Comparison of ENCODE assay signal across 15 cellular contexts in genomic region chr1:94590203-94591137, GRCh38. TPM values are rescaled to one million over a fixed set of nuclear protein-coding genes. Genes with fewer than 3 reads are reported as not detected.
DNase-seq lines count a peak whose midpoint lies in the region; ATAC-seq, FAIRE-seq and TF ChIP-seq lines count a peak whose summit lies in the region.
"Had no signal": no experiment of that assay in that cellular context is flagged by ENCODE, and none has a peak within 500 bp of the region (broad histone marks: within the 10 kb centered on the region; RNA-seq: fewer than 3 reads in every experiment).

No MANE protein-coding gene starts in this region.

- intact Hi-C loops in Caco-2 (cut with micrococcal nuclease; ENCODE audit: unreplicated experiment) (no loop called here), K562 (cut with micrococcal nuclease) (no loop called here)

- CTCF ChIA-PET in Caco-2 (lab: Charles Lee) = no interaction called here
- CTCF ChIA-PET in K562 (lab: Yijun Ruan, JAX; ENCODE audit: low intra/inter-chr PET ratio) = no interaction called here

- no peaks in the 10 kb centered on the region for H4K20me1 ChIP-seq in K562 (replicated peaks; ENCODE audit: control insufficient read depth, insufficient read depth, low read length)

- H2AFZ ChIP-seq in K562 (ENCODE audit: low read depth, low read length) (no peak overlapping the region), parathyroid adenoma (peak overlapping the region; percentile 28)

- no peak for DNase-seq in Caco-2
- no peak for DNase-seq in K562 (ENCODE audit: extremely low read depth in 1 of 4, low spot score in 3 of 4)
- no peak for DNase-seq in right atrium auricular region (ENCODE audit: low spot score)
- DNase-seq in activated naive CD4-positive, alpha-beta T cell treated with anti-CD3 and anti-CD28 coated beads, Interleukin-2, amount 50 U/mL, for 72 hours (ENCODE audit: low spot score in 2 of 2) = no peak
- DNase-seq: activated CD8-positive, alpha-beta memory T cell treated with anti-CD3 and anti-CD28 coated beads, Interleukin-2, amount 50 U/mL, for 4 hours; activated naive CD8-positive, alpha-beta T cell treated with anti-CD3 and anti-CD28 coated beads for 36 hours; NCI-H1092; NCI-H774 had no signal

- TF ChIP-seq EP300 in K562 (IDR thresholded peaks at IDR 0.05; ENCODE audit: low read length) = no peak

- no peaks in the 10 kb centered on the region for H3K36me3 Mint-ChIP-seq in Caco-2 (ENCODE audit: insufficient read depth, unreplicated experiment)
- H3K36me3 Mint-ChIP-seq in activated naive CD4-positive, alpha-beta T cell treated with anti-CD3 and anti-CD28 coated beads, Interleukin-2, amount 50 U/mL, for 72 hours = no peaks in the 10 kb centered on the region
- H3K36me3 Mint-ChIP-seq: activated naive CD8-positive, alpha-beta T cell treated with anti-CD3 and anti-CD28 coated beads for 36 hours had no signal

- H3K4me1 ChIP-seq in Caco-2 = peaks cover 14% of the 10 kb centered on the region
- H3K4me1 ChIP-seq in K562 (replicated peaks in 1 of 2; ENCODE audit: control insufficient read depth in 2 of 2, insufficient read depth in 2 of 2, low read length in 2 of 2) = no peaks in the 10 kb centered on the region; a peak in 1 of 5 replicates
- peaks cover 0 to 24% of the 10 kb centered on the region in 2 donors for H3K4me1 ChIP-seq in right atrium auricular region
- no peaks in the 10 kb centered on the region for H3K4me1 ChIP-seq in parathyroid adenoma
- H3K4me1 ChIP-seq: A549 had no signal

- no TSS peak for BruUV-seq in Caco-2 (replicated peaks; lab: Mats Ljungman, UMichigan)
- BruUV-seq in K562 (replicated peaks; lab: Mats Ljungman, UMichigan) = no TSS peak

- in situ Hi-C loops in K562 (cut with MboI) = no loop called here

- H3K4me3 Mint-ChIP-seq in Caco-2 (ENCODE audit: unreplicated experiment) = no peak overlapping the region
- H3K4me3 Mint-ChIP-seq: activated naive CD8-positive, alpha-beta T cell treated with anti-CD3 and anti-CD28 coated beads for 36 hours had no signal

- H3K9me3 ChIP-seq in Caco-2 = no peaks in the 10 kb centered on the region
- no peaks in the 10 kb centered on the region for H3K9me3 ChIP-seq in K562 (replicated peaks; ENCODE audit: control insufficient read depth, insufficient read depth, low read depth, low read length)
- no peaks in the 10 kb centered on the region for H3K9me3 ChIP-seq in right atrium auricular region
- H3K9me3 ChIP-seq in parathyroid adenoma (ENCODE audit: control insufficient read depth, low read length) = no peaks in the 10 kb centered on the region
- H3K9me3 ChIP-seq: A549, SJSA1 had no signal

- no peak for TF ChIP-seq CTCF in Caco-2 (IDR thresholded peaks at IDR 0.05; ENCODE audit: insufficient read depth in 1 of 2, low read depth in 1 of 2, low read length in 1 of 2, severe bottlenecking in 1 of 2, unreplicated experiment in 1 of 2)
- TF ChIP-seq CTCF in K562 (IDR thresholded peaks at IDR 0.05 in 2 of 3, conservative IDR thresholded peaks at IDR 0.05 in 1 of 3; ENCODE audit: insufficient read depth in 2 of 3, low read depth in 1 of 3, low read length in 3 of 3) = no peak
- no peak for TF ChIP-seq CTCF in right atrium auricular region (IDR thresholded peaks at IDR 0.05)
- no peak for TF ChIP-seq CTCF in parathyroid adenoma (IDR thresholded peaks at IDR 0.05)

- H3K79me2 ChIP-seq in K562 (ENCODE audit: control insufficient read depth, insufficient read depth, low read length) (no peaks in the 10 kb centered on the region), parathyroid adenoma (no peaks in the 10 kb centered on the region)

- no peak for TF ChIP-seq POLR2A in K562 (conservative IDR thresholded peaks at IDR 0.05)

- no peaks in the 10 kb centered on the region for H3K36me3 ChIP-seq in Caco-2 (ENCODE audit: control insufficient read depth, insufficient read depth, low read length)
- H3K36me3 ChIP-seq in K562 (ENCODE audit: control insufficient read depth, insufficient read depth, low read length) = no peaks in the 10 kb centered on the region
- H3K36me3 ChIP-seq in right atrium auricular region = no peaks in the 10 kb centered on the region
- H3K36me3 ChIP-seq in parathyroid adenoma (ENCODE audit: control insufficient read depth, insufficient read depth, low read length) = no peaks in the 10 kb centered on the region
- H3K36me3 ChIP-seq: SJSA1 had no signal

- H3K9me3 Mint-ChIP-seq in Caco-2 (ENCODE audit: unreplicated experiment) = no peaks in the 10 kb centered on the region
- H3K9me3 Mint-ChIP-seq in activated naive CD4-positive, alpha-beta T cell treated with anti-CD3 and anti-CD28 coated beads, Interleukin-2, amount 50 U/mL, for 72 hours = no peaks in the 10 kb centered on the region
- H3K9me3 Mint-ChIP-seq: activated naive CD8-positive, alpha-beta T cell treated with anti-CD3 and anti-CD28 coated beads for 36 hours had no signal

- ATAC-seq in K562 (no peak), HG02571 (IDR thresholded peaks at IDR 0.05; ENCODE audit: unreplicated experiment) (no peak), HG02840 (IDR thresholded peaks at IDR 0.05; ENCODE audit: low FRiP score, unreplicated experiment) (no peak), GM18858 (IDR thresholded peaks at IDR 0.05; ENCODE audit: unreplicated experiment) (no peak)
- no peak for ATAC-seq in activated naive CD4-positive, alpha-beta T cell treated with anti-CD3 and anti-CD28 coated beads, Interleukin-2, amount 50 U/mL, for 72 hours
- ATAC-seq: A549 had no signal

- H3K27ac ChIP-seq in K562 (ENCODE audit: extremely low read depth, low read depth, low read length) (no peak overlapping the region), right atrium auricular region (peak overlapping the region; percentile 26 to 44), parathyroid adenoma (no peak overlapping the region)
- H3K27ac ChIP-seq: A549, SJSA1 had no signal

- H3K27me3 ChIP-seq in Caco-2 (replicated peaks; ENCODE audit: control insufficient read depth, insufficient read depth, low read length) (no peaks in the 10 kb centered on the region), K562 (ENCODE audit: control insufficient read depth in 2 of 2, insufficient read depth in 2 of 2, low read length in 2 of 2) (peaks cover 16 to 28% of the 10 kb centered on the region in 2 experiments; a peak in 4 of 5 replicates), right atrium auricular region (no peaks in the 10 kb centered on the region), parathyroid adenoma (ENCODE audit: control insufficient read depth, insufficient read depth, low read length) (no peaks in the 10 kb centered on the region)
- H3K27me3 ChIP-seq: SJSA1 had no signal

- H3K4me3 ChIP-seq in Caco-2 (ENCODE audit: low read depth, low read length) (no peak overlapping the region), K562 (no peak overlapping the region), right atrium auricular region (no peak overlapping the region), parathyroid adenoma (ENCODE audit: low read depth, low read length) (no peak overlapping the region)
- H3K4me3 ChIP-seq: A549, SJSA1 had no signal

- 0% methylated on average over 7 of the region's 7 CpGs for WGBS in K562 (ENCODE audit: insufficient coverage, low coverage, missing lambda C conversion rate)

- POLR2A ChIA-PET in Caco-2 (lab: Charles Lee) (no interaction called here), K562 (lab: Yijun Ruan, JAX) (no interaction called here)

- H3K9me1 ChIP-seq in K562 (ENCODE audit: control insufficient read depth, insufficient read depth, low read length) = no peaks in the 10 kb centered on the region

- no peak overlapping the region for H3K9ac ChIP-seq in K562 (ENCODE audit: insufficient read depth in 1 of 2, low read depth in 2 of 2, low read length in 2 of 2)
- H3K9ac ChIP-seq in parathyroid adenoma = no peak overlapping the region

- H3K27me3 Mint-ChIP-seq in Caco-2 (ENCODE audit: insufficient read depth, unreplicated experiment) = no peaks in the 10 kb centered on the region

- H3K4me1 Mint-ChIP-seq in Caco-2 (ENCODE audit: low read depth, unreplicated experiment) = peaks cover 8% of the 10 kb centered on the region
- H3K4me1 Mint-ChIP-seq: activated naive CD8-positive, alpha-beta T cell treated with anti-CD3 and anti-CD28 coated beads for 36 hours had no signal

- TF ChIP-seq RAD21 in K562 (CRISPR knock-in tag; conservative IDR thresholded peaks at IDR 0.05 in 1 of 2, IDR thresholded peaks at IDR 0.05 in 1 of 2) = no peak

- H3K4me2 ChIP-seq in K562 (ENCODE audit: insufficient read depth, low read length) (no peak overlapping the region), parathyroid adenoma (ENCODE audit: low read length) (no peak overlapping the region)
- H3K4me2 ChIP-seq: A549 had no signal

- peak overlapping the region; percentile 3 for H3K27ac Mint-ChIP-seq in Caco-2 (ENCODE audit: unreplicated experiment)
- no peak overlapping the region for H3K27ac Mint-ChIP-seq in activated naive CD4-positive, alpha-beta T cell treated with anti-CD3 and anti-CD28 coated beads, Interleukin-2, amount 50 U/mL, for 72 hours
- H3K27ac Mint-ChIP-seq: activated naive CD8-positive, alpha-beta T cell treated with anti-CD3 and anti-CD28 coated beads for 36 hours had no signal

- FAIRE-seq in K562 (lab: Jason Lieb, UNC) = no peak
- FAIRE-seq: A549, D721Med had no signal

TF ChIP-seq in K562, 482 proteins besides CTCF, POLR2A, EP300 and RAD21 (continues in another document):
- no peak for TF ChIP-seq XRCC4 (IDR thresholded peaks at IDR 0.05; ENCODE audit: extremely low read depth, insufficient read depth, insufficient read length)
- no peak for TF ChIP-seq SRSF3 (IDR thresholded peaks at IDR 0.05; ENCODE audit: insufficient read depth, low read length)

RNA-seq across cellular contexts. Expression of gene F3, which starts 48.9 kb away (rescaled TPM):
- 21.7 and 28.5 TPM in 2 replicates for total RNA-seq in Caco-2 (2022)
- total RNA-seq in K562 (2011; cell fraction: chromatin; rRNA removed; ENCODE audit: low replicate concordance) = 0.46 TPM in 1 of 2 replicates, not detected in the other
- total RNA-seq in K562 (2011; cell fraction: nucleolus; rRNA removed) = 0.50 TPM in 1 of 2 replicates, not detected in the other
- total RNA-seq in K562 (2011; cell fraction: nucleoplasm; rRNA removed) = not detected in 2 replicates
- total RNA-seq in K562 (2014; rRNA removed) = not detected in 2 replicates
- not detected in 2 replicates for total RNA-seq in K562 (2014; rRNA removed; fragmentation: Illumina TruSeq; extraction: Trizol)
- total RNA-seq in K562 (2015; rRNA removed; fragmentation: Illumina TruSeq; extraction: Trizol) = not detected in 2 replicates
- total RNA-seq in K562 (2021) = 0.09 and 0.24 TPM in 2 replicates
- 0.09 and 0.28 TPM in 2 replicates for polyA plus RNA-seq in K562 (2011; rRNA removed)
- polyA plus RNA-seq in K562 (2011; cell fraction: cytosol; rRNA removed) = 0.32 TPM in 1 of 2 replicates, not detected in the other
- polyA plus RNA-seq in K562 (2011; cell fraction: nucleus; rRNA removed) = 0.13 and 0.30 TPM in 2 replicates
- polyA plus RNA-seq in K562 (2012) = 0.08 TPM in 1 of 2 replicates, not detected in the other
- not detected in 2 replicates for polyA plus RNA-seq in K562 (2014; fragmentation: Illumina TruSeq; extraction: Trizol)
- polyA plus RNA-seq in K562 (2014; fragmentation: Nextera tagmentation; extraction: Ambion mirVana) = not detected
- 0.09 TPM in 1 of 2 replicates, not detected in the other for polyA plus RNA-seq in K562 (2014; rRNA removed)
- 0.12 TPM in 1 of 2 replicates, not detected in the other for polyA minus RNA-seq in K562 (2011; rRNA and poly(A)+ RNA removed)
- 4.6 TPM in 1 of 2 replicates, not detected in the other for polyA minus RNA-seq in K562 (2011; cell fraction: cytosol; rRNA and poly(A)+ RNA removed)
- polyA minus RNA-seq in K562 (2011; cell fraction: nucleus; rRNA and poly(A)+ RNA removed) = 0.67 TPM in 2 replicates
- 10 to 100 TPM; 25.6 to 29.5 TPM for total RNA-seq in right atrium auricular region
- under 1 TPM in 1 of 2 donors, not detected in 1; 0.18 TPM for total RNA-seq in activated naive CD4-positive, alpha-beta T cell treated with anti-CD3 and anti-CD28 coated beads, Interleukin-2, amount 50 U/mL, for 72 hours

Comparison
In these comparisons a context has a peak if more than half of its experiments do, and no peak if none do; other contexts are left out.
1. H3K27ac ChIP-seq: peak in right atrium auricular region (2 of 2); none in K562 (single experiment) and parathyroid adenoma (single experiment).
2. RNA of gene F3, which starts 48.9 kb away (total RNA-seq): 25.6 to 29.5 TPM in right atrium auricular region and 21.7 to 28.5 TPM in Caco-2; 0.18 TPM in activated naive CD4-positive, alpha-beta T cell treated with anti-CD3 and anti-CD28 coated beads, Interleukin-2, amount 50 U/mL, for 72 hours and 0.09 to 0.50 TPM in K562; every median in the first group is over 10 times any median in the second.